8 cellular contexts compared by ENCODE assay signal in the genomic region with DNA sequence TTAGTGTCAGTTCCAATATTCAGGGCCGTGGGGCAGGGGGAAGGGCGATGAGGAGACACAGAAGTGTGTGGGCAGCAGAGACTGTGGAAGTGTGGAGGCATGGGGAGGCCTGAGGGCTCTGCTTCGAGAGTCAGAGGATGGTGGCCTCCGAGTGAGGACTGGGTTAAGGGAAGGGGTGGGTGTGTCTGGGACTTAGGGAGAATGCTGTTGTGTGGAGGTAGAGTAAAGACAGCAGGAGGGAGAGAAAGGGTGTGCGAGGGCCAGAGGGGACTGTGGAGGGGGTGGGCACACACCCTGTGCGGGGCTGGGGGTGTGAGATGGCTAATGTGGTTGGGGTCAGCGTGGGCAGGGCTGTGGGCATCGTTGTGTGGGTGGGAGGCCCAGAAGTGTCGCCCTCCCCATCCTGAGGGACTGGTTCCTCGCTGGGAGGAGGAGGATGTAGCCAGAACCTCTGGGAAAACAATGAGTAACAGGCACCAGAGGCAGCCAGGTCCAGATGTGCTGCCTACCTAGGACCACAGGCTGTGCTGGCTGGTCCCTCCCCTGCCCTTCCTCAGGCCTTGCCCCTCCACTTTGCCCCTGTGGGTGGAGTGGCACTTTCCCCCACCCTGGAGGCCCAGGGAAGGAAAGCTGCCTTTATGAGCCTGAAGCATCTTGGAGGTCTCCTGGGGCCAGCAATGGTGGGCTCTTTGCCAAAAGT. TPM values are rescaled to one million over a fixed set of nuclear protein-coding genes. Genes with fewer than 3 reads are reported as not detected.
DNase-seq lines count a peak whose midpoint lies in the region; ATAC-seq lines count a peak whose summit lies in the region.

No MANE protein-coding gene starts in this region.

- H3K9me3 Mint-ChIP-seq in activated naive CD4-positive, alpha-beta T cell treated with anti-CD3 and anti-CD28 coated beads, Interleukin-2, amount 50 U/mL, for 24 hours = no peaks in the 10 kb centered on the region
- no peaks in the 10 kb centered on the region for H3K9me3 Mint-ChIP-seq in central memory CD8-positive, alpha-beta T cell
- no peaks in the 10 kb centered on the region for H3K9me3 Mint-ChIP-seq in stimulated activated naive CD8-positive, alpha-beta T cell treated with anti-CD3 and anti-CD28 coated beads, Interleukin-15, amount 100 ng/mL, for 72 hours

- H3K27ac Mint-ChIP-seq in activated naive CD4-positive, alpha-beta T cell treated with anti-CD3 and anti-CD28 coated beads, Interleukin-2, amount 50 U/mL, for 24 hours = peak overlapping the region; percentile 80
- peak overlapping the region; percentile 3 for H3K27ac Mint-ChIP-seq in central memory CD8-positive, alpha-beta T cell (ENCODE audit: low read depth)
- H3K27ac Mint-ChIP-seq in stimulated activated naive CD8-positive, alpha-beta T cell treated with anti-CD3 and anti-CD28 coated beads, Interleukin-15, amount 100 ng/mL, for 72 hours = peak overlapping the region; percentile 75 to 91

- H3K36me3 Mint-ChIP-seq in activated naive CD4-positive, alpha-beta T cell treated with anti-CD3 and anti-CD28 coated beads, Interleukin-2, amount 50 U/mL, for 24 hours = no peaks in the 10 kb centered on the region
- peaks cover 23% of the 10 kb centered on the region for H3K36me3 Mint-ChIP-seq in central memory CD8-positive, alpha-beta T cell (ENCODE audit: insufficient read depth)

- H3K4me3 Mint-ChIP-seq in activated naive CD4-positive, alpha-beta T cell treated with anti-CD3 and anti-CD28 coated beads, Interleukin-2, amount 50 U/mL, for 24 hours = peak overlapping the region; percentile 48
- H3K4me3 Mint-ChIP-seq in central memory CD8-positive, alpha-beta T cell = no peak overlapping the region
- H3K4me3 Mint-ChIP-seq in stimulated activated naive CD8-positive, alpha-beta T cell treated with anti-CD3 and anti-CD28 coated beads, Interleukin-15, amount 100 ng/mL, for 72 hours = peak overlapping the region; percentile 74 to 82

- intact Hi-C loops in posterior cingulate gyrus (cut with DNase I) = loop anchor here (5.0 kb wide), 1 partner anchor 48 kb away; no protein-coding TSS in a partner anchor
- intact Hi-C loops in Right ventricle myocardium inferior (cut with DNase I) = no loop called here

- no peak for ATAC-seq in central memory CD8-positive, alpha-beta T cell (replicated peaks; ENCODE audit: extremely low read depth, poor library complexity, severe bottlenecking)
- ATAC-seq in stimulated activated naive CD8-positive, alpha-beta T cell treated with anti-CD3 and anti-CD28 coated beads, Interleukin-15, amount 100 ng/mL, for 72 hours = no peak
- no peak for ATAC-seq in Right ventricle myocardium inferior

- no peak for DNase-seq in activated naive CD4-positive, alpha-beta T cell treated with anti-CD3 and anti-CD28 coated beads, Interleukin-2, amount 50 U/mL, for 16 hours
- DNase-seq in NCI-H2029 (lab: John Stamatoyannopoulos, UW) (peak; percentile 83), posterior cingulate gyrus (no peak), SW480 (ENCODE audit: low spot score) (no peak), Right ventricle myocardium inferior (ENCODE audit: missing footprints) (no peak)
- no peak for DNase-seq in central memory CD8-positive, alpha-beta T cell (ENCODE audit: low spot score in 2 of 2)
- DNase-seq in stimulated activated naive CD8-positive, alpha-beta T cell treated with anti-CD3 and anti-CD28 coated beads, Interleukin-15, amount 100 ng/mL, for 72 hours = no peak

- H3K4me1 Mint-ChIP-seq in activated naive CD4-positive, alpha-beta T cell treated with anti-CD3 and anti-CD28 coated beads, Interleukin-2, amount 50 U/mL, for 24 hours = peaks cover 66% of the 10 kb centered on the region
- H3K4me1 Mint-ChIP-seq in central memory CD8-positive, alpha-beta T cell = peaks cover 46% of the 10 kb centered on the region
- peaks cover 61% of the 10 kb centered on the region for H3K4me1 Mint-ChIP-seq in stimulated activated naive CD8-positive, alpha-beta T cell treated with anti-CD3 and anti-CD28 coated beads, Interleukin-15, amount 100 ng/mL, for 72 hours

- no peaks in the 10 kb centered on the region for H3K27me3 Mint-ChIP-seq in activated naive CD4-positive, alpha-beta T cell treated with anti-CD3 and anti-CD28 coated beads, Interleukin-2, amount 50 U/mL, for 24 hours
- no peaks in the 10 kb centered on the region for H3K27me3 Mint-ChIP-seq in central memory CD8-positive, alpha-beta T cell
- no peaks in the 10 kb centered on the region for H3K27me3 Mint-ChIP-seq in stimulated activated naive CD8-positive, alpha-beta T cell treated with anti-CD3 and anti-CD28 coated beads, Interleukin-15, amount 100 ng/mL, for 72 hours

RNA-seq across cellular contexts. Expression of a gene that starts 4.2 kb away (rescaled TPM):
- total RNA-seq in Right ventricle myocardium inferior = 14.0 TPM

RNA-seq across cellular contexts. Expression of a gene that starts 4.4 kb away (rescaled TPM):
- total RNA-seq in Right ventricle myocardium inferior = 32.0 TPM

RNA-seq across cellular contexts. Expression of a gene that starts 15.5 kb away (rescaled TPM):
- total RNA-seq in Right ventricle myocardium inferior = 12.2 TPM

RNA-seq across cellular contexts. Expression of a gene that starts 36.5 kb away (rescaled TPM):
- 10.5 TPM for total RNA-seq in Right ventricle myocardium inferior

Comparison
In these comparisons a context has a peak if more than half of its experiments do, and no peak if none do; other contexts are left out.
1. H3K27ac Mint-ChIP-seq: peak in every context shown above with its lines; median percentile 83 in stimulated activated naive CD8-positive, alpha-beta T cell treated with anti-CD3 and anti-CD28 coated beads, Interleukin-15, amount 100 ng/mL, for 72 hours; 80 in activated naive CD4-positive, alpha-beta T cell treated with anti-CD3 and anti-CD28 coated beads, Interleukin-2, amount 50 U/mL, for 24 hours; 3 in central memory CD8-positive, alpha-beta T cell.